In genomic region chr1:7983086-7983778, GRCh38 we compare ENCODE assay signal across 24 cellular contexts. TPM values are rescaled to one million over a fixed set of nuclear protein-coding genes. Genes with fewer than 3 reads are reported as not detected.
DNase-seq lines count a peak whose midpoint lies in the region; ATAC-seq and TF ChIP-seq lines count a peak whose summit lies in the region.
"Had no signal": no experiment of that assay in that cellular context is flagged by ENCODE, and none has a peak within 500 bp of the region (broad histone marks: within the 10 kb centered on the region; RNA-seq: fewer than 3 reads in every experiment).

No MANE protein-coding gene starts in this region.

- H3K27me3 ChIP-seq in adipocyte (replicated peaks; ENCODE audit: control insufficient read depth, insufficient read depth, low read length) (no peaks in the 10 kb centered on the region), foreskin keratinocyte (no peaks in the 10 kb centered on the region)
- H3K27me3 ChIP-seq: tibial artery had no signal

- no peak overlapping the region for H3K4me3 ChIP-seq in adipocyte (ENCODE audit: low read length)
- H3K4me3 ChIP-seq: skin epidermis, tibial artery had no signal

- H3K9ac ChIP-seq in adipocyte (ENCODE audit: low read length): peak overlapping the region; percentile 74
- H3K9ac ChIP-seq: KMS-11 had no signal

- H3K4me3 Mint-ChIP-seq in stimulated activated effector memory CD8-positive, alpha-beta T cell treated with anti-CD3 and anti-CD28 coated beads, Interleukin-12 subunit alpha, Interleukin-12 subunit beta, amount 100 ng/mL, for 72 hours: no peak overlapping the region
- H3K4me3 Mint-ChIP-seq: activated CD8-positive, alpha-beta memory T cell treated with anti-CD3 and anti-CD28 coated beads, Interleukin-2, amount 10 ng/mL, durations not matched to agents 7 days and 5 days; brain; CD8-positive, alpha-beta T cell had no signal

- no peak for TF ChIP-seq CTCF in foreskin keratinocyte (conservative IDR thresholded peaks at IDR 0.05)

- no peaks in the 10 kb centered on the region for H3K9me3 ChIP-seq in adipocyte (ENCODE audit: control insufficient read depth, low read length)
- H3K9me3 ChIP-seq: tibial artery had no signal

- H3K27ac ChIP-seq in foreskin keratinocyte: no peak overlapping the region
- H3K27ac ChIP-seq: KMS-11, WERI-Rb-1 had no signal

- peak; percentile 69 for ATAC-seq in Right ventricle myocardium superior (ENCODE audit: poor library complexity)
- ATAC-seq in left lobe of liver: peak; percentile 74
- no peak for ATAC-seq in stimulated activated effector memory CD8-positive, alpha-beta T cell treated with anti-CD3 and anti-CD28 coated beads, Interleukin-12 subunit alpha, Interleukin-12 subunit beta, amount 100 ng/mL, for 72 hours
- ATAC-seq in foreskin keratinocyte: no peak
- ATAC-seq in GM21367 (IDR thresholded peaks at IDR 0.05; ENCODE audit: unreplicated experiment): no peak

- H3K36me3 ChIP-seq in adipocyte (ENCODE audit: control insufficient read depth, insufficient read depth, low read length, severe bottlenecking): peaks cover 76% of the 10 kb centered on the region

- peaks cover 97% of the 10 kb centered on the region for H3K36me3 Mint-ChIP-seq in stimulated activated effector memory CD8-positive, alpha-beta T cell treated with anti-CD3 and anti-CD28 coated beads, Interleukin-12 subunit alpha, Interleukin-12 subunit beta, amount 100 ng/mL, for 72 hours

- intact Hi-C loops in Right ventricle myocardium superior (cut with DNase I): loop anchor here (5.0 kb wide), 1 partner anchor 329 kb away; no protein-coding TSS in a partner anchor
- intact Hi-C loops in cardiac septum (cut with DNase I): loop anchor here (2.0 kb wide), 1 partner anchor 332 kb away; no protein-coding TSS in a partner anchor

- no peak for DNase-seq in Right ventricle myocardium superior
- no peak for DNase-seq in cardiac septum (ENCODE audit: low spot score)
- DNase-seq in adipocyte (ENCODE audit: low read depth): no peak
- DNase-seq in left lobe of liver (ENCODE audit: low spot score): peak; percentile 60
- no peak for DNase-seq in stimulated activated effector memory CD8-positive, alpha-beta T cell treated with anti-CD3 and anti-CD28 coated beads, Interleukin-12 subunit alpha, Interleukin-12 subunit beta, amount 100 ng/mL, for 72 hours (ENCODE audit: low spot score in 2 of 2)
- no peak for DNase-seq in activated CD4-positive, CD25-positive, alpha-beta regulatory T cell treated with anti-CD3 and anti-CD28 coated beads, Interleukin-2, amount 50 U/mL, for 72 hours
- no peak for DNase-seq in foreskin keratinocyte
- DNase-seq: activated CD4-positive, alpha-beta T cell treated with anti-CD3 and anti-CD28 coated beads, Interleukin-2, amount 50 U/mL, for 1 hour; activated CD8-positive, alpha-beta memory T cell treated with anti-CD3 and anti-CD28 coated beads, Interleukin-2, amount 10 ng/mL, durations not matched to agents 7 days and 5 days; activated T-cell treated with anti-CD3 and anti-CD28 coated beads, Interleukin-2, amount 50 U/mL, for 48 hours; AML-193; CD8-positive, alpha-beta T cell; DMS 273 treated with DMSO at 0.1 percent for 48 hours; EL; H7; head of caudate nucleus; stimulated activated CD8-positive, alpha-beta memory T cell treated with anti-CD3 and anti-CD28 coated beads, Interleukin-4, amount 100 ng/mL, for 48 hours; WERI-Rb-1 had no signal

- peak overlapping the region; percentile 38 for H3K27ac Mint-ChIP-seq in stimulated activated effector memory CD8-positive, alpha-beta T cell treated with anti-CD3 and anti-CD28 coated beads, Interleukin-12 subunit alpha, Interleukin-12 subunit beta, amount 100 ng/mL, for 72 hours
- H3K27ac Mint-ChIP-seq: CD8-positive, alpha-beta T cell had no signal

- no peaks in the 10 kb centered on the region for H3K9me3 Mint-ChIP-seq in stimulated activated effector memory CD8-positive, alpha-beta T cell treated with anti-CD3 and anti-CD28 coated beads, Interleukin-12 subunit alpha, Interleukin-12 subunit beta, amount 100 ng/mL, for 72 hours
- H3K9me3 Mint-ChIP-seq: brain; CD8-positive, alpha-beta T cell had no signal

- H3K4me1 ChIP-seq in adipocyte (ENCODE audit: control insufficient read depth, insufficient read depth, low read length) (peaks cover 4% of the 10 kb centered on the region), foreskin keratinocyte (peaks cover 7% of the 10 kb centered on the region)

- peaks cover 8% of the 10 kb centered on the region for H3K4me1 Mint-ChIP-seq in stimulated activated effector memory CD8-positive, alpha-beta T cell treated with anti-CD3 and anti-CD28 coated beads, Interleukin-12 subunit alpha, Interleukin-12 subunit beta, amount 100 ng/mL, for 72 hours

RNA-seq across cellular contexts. Expression of gene PARK7, which starts 21.7 kb away (rescaled TPM):
- 361 TPM for total RNA-seq in Right ventricle myocardium superior
- 316 TPM for total RNA-seq in cardiac septum
- 198 TPM for total RNA-seq in left lobe of liver
- 205 and 269 TPM in 2 replicates for total RNA-seq in foreskin keratinocyte
- polyA plus RNA-seq in foreskin keratinocyte: 436 and 503 TPM in 2 replicates

RNA-seq across cellular contexts. Expression of gene TNFRSF9, which starts 42.6 kb away (rescaled TPM):
- total RNA-seq in Right ventricle myocardium superior (not detected), cardiac septum (0.22 TPM), left lobe of liver (0.03 TPM), foreskin keratinocyte (0.07 and 0.14 TPM in 2 replicates)
- polyA plus RNA-seq in foreskin keratinocyte: 0.01 TPM in 1 of 2 replicates, not detected in the other
- total RNA-seq: H7, mesenteric fat pad had no signal

RNA-seq across cellular contexts. Expression of gene ERRFI1, which starts 42.9 kb away (rescaled TPM):
- total RNA-seq in Right ventricle myocardium superior: 11.1 TPM
- 8.2 TPM for total RNA-seq in cardiac septum
- total RNA-seq in left lobe of liver: 316 TPM
- 98.3 and 108 TPM in 2 replicates for total RNA-seq in foreskin keratinocyte
- polyA plus RNA-seq in foreskin keratinocyte: 39.9 and 53.9 TPM in 2 replicates

Comparison
In these comparisons a context has a peak if more than half of its experiments do, and no peak if none do; other contexts are left out.
1. ATAC-seq: peak in Right ventricle myocardium superior (single experiment) and left lobe of liver (single experiment); none in stimulated activated effector memory CD8-positive, alpha-beta T cell treated with anti-CD3 and anti-CD28 coated beads, Interleukin-12 subunit alpha, Interleukin-12 subunit beta, amount 100 ng/mL, for 72 hours (single experiment), foreskin keratinocyte (single experiment) and GM21367 (single experiment).